Comparison of ENCODE assay signal across 2 cellular contexts in genomic region chr7:105195891-105196290, GRCh38.
TF ChIP-seq lines count a peak whose summit lies in the region.

No MANE protein-coding gene starts in this region.

TF ChIP-seq in IMR-90, 13 proteins besides CTCF, POLR2A, EP300 and RAD21 (continued from another document):
- TF ChIP-seq, protein P1, sequence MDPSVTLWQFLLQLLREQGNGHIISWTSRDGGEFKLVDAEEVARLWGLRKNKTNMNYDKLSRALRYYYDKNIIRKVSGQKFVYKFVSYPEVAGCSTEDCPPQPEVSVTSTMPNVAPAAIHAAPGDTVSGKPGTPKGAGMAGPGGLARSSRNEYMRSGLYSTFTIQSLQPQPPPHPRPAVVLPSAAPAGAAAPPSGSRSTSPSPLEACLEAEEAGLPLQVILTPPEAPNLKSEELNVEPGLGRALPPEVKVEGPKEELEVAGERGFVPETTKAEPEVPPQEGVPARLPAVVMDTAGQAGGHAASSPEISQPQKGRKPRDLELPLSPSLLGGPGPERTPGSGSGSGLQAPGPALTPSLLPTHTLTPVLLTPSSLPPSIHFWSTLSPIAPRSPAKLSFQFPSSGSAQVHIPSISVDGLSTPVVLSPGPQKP (IDR thresholded peaks at IDR 0.05; ENCODE audit: borderline replicate concordance, low read depth, low read length): no peak

TF ChIP-seq in GM12878, 131 proteins besides CTCF, POLR2A, EP300 and RAD21 (continued from another document):
- TF ChIP-seq, protein P2, sequence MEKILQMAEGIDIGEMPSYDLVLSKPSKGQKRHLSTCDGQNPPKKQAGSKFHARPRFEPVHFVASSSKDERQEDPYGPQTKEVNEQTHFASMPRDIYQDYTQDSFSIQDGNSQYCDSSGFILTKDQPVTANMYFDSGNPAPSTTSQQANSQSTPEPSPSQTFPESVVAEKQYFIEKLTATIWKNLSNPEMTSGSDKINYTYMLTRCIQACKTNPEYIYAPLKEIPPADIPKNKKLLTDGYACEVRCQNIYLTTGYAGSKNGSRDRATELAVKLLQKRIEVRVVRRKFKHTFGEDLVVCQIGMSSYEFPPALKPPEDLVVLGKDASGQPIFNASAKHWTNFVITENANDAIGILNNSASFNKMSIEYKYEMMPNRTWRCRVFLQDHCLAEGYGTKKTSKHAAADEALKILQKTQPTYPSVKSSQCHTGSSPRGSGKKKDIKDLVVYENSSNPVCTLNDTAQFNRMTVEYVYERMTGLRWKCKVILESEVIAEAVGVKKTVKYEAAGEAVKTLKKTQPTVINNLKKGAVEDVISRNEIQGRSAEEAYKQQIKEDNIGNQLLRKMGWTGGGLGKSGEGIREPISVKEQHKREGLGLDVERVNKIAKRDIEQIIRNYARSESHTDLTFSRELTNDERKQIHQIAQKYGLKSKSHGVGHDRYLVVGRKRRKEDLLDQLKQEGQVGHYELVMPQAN (conservative IDR thresholded peaks at IDR 0.05): no peak
- TF ChIP-seq TBL1XR1 (IDR thresholded peaks at IDR 0.05; ENCODE audit: low read depth, low read length): no peak
- TF ChIP-seq TARDBP (IDR thresholded peaks at IDR 0.05; ENCODE audit: borderline replicate concordance): no peak
